Comparison of ENCODE assay signal across 28 cellular contexts in genomic region chr11:61910473-61911123, GRCh38. TPM values are rescaled to one million over a fixed set of nuclear protein-coding genes. Genes with fewer than 3 reads are reported as not detected.
DNase-seq lines count a peak whose midpoint lies in the region; ATAC-seq and TF ChIP-seq lines count a peak whose summit lies in the region.
"Had no signal": no experiment of that assay in that cellular context is flagged by ENCODE, and none has a peak within 500 bp of the region (broad histone marks: within the 10 kb centered on the region; RNA-seq: fewer than 3 reads in every experiment).

No MANE protein-coding gene starts in this region.

- DNase-seq in breast epithelium (ENCODE audit: low spot score in 2 of 2) (no peak), MCF 10A (ENCODE audit: unreplicated experiment) (no peak), foreskin keratinocyte (no peak), uterus (peak in 1 of 2 donors; percentile 47), kidney tubule cell (ENCODE audit: low spot score) (no peak), NCI-H1417 (lab: John Stamatoyannopoulos, UW) (no peak)
- DNase-seq: activated CD4-positive, alpha-beta T cell treated with anti-CD3 and anti-CD28 coated beads for 1 hour; activated CD8-positive, alpha-beta T cell treated with anti-CD3 and anti-CD28 coated beads, Interleukin-2, amount 10 ng/mL, durations not matched to agents 7 days and 5 days; amygdala; foreskin melanocyte; Kasumi-1; kidney glomerular epithelial cell; natural killer cell; NCI-H1092; NCI-H1930; NCI-H345; SIG-M5; stimulated activated CD4-positive, alpha-beta T cell treated with anti-CD3 and anti-CD28 coated beads, Interleukin-4, amount 100 ng/mL, for 1 hour; stimulated activated naive CD4-positive, alpha-beta T cell; T-cell had no signal

- H3K4me3 Mint-ChIP-seq in MCF 10A (ENCODE audit: unreplicated experiment) (no peak overlapping the region), nephron (peak overlapping the region in 2 of 3 experiments; percentile 40 to 57)
- H3K4me3 Mint-ChIP-seq: activated CD8-positive, alpha-beta T cell treated with anti-CD3 and anti-CD28 coated beads, Interleukin-2, amount 10 ng/mL, durations not matched to agents 7 days and 5 days; B cell; natural killer cell; T-cell had no signal

- no peak for ATAC-seq in foreskin keratinocyte
- ATAC-seq in GM18873 (IDR thresholded peaks at IDR 0.05; ENCODE audit: low FRiP score, unreplicated experiment) = no peak
- ATAC-seq: activated CD8-positive, alpha-beta T cell treated with anti-CD3 and anti-CD28 coated beads, Interleukin-2, amount 10 ng/mL, durations not matched to agents 7 days and 5 days; natural killer cell; T-cell had no signal

- POLR2A ChIA-PET in MCF 10A (lab: Yijun Ruan, JAX) = no interaction called here

- intact Hi-C loops in breast epithelium (cut with DNase I; ENCODE audit: low total_unique reads) = no loop called here
- intact Hi-C loops in MCF 10A (cut with micrococcal nuclease) = no loop called here
- intact Hi-C loops in uterus (cut with DNase I; ENCODE audit: low total_unique reads) = no loop called here

- H3K4me1 Mint-ChIP-seq in MCF 10A (ENCODE audit: insufficient read depth, unreplicated experiment) (no peaks in the 10 kb centered on the region), nephron (peaks cover 53% of the 10 kb centered on the region)
- H3K4me1 Mint-ChIP-seq: B cell, T-cell had no signal

- TF ChIP-seq CTCF in breast epithelium (IDR thresholded peaks at IDR 0.05) = no peak
- no peak for TF ChIP-seq CTCF in MCF 10A (IDR thresholded peaks at IDR 0.05; ENCODE audit: unreplicated experiment)
- peak; percentile 32 for TF ChIP-seq CTCF in foreskin keratinocyte (conservative IDR thresholded peaks at IDR 0.05)
- no peak for TF ChIP-seq CTCF in nephron (IDR thresholded peaks at IDR 0.05; ENCODE audit: unreplicated experiment in 3 of 3)
- TF ChIP-seq CTCF in uterus (IDR thresholded peaks at IDR 0.05) = no peak

- no peaks in the 10 kb centered on the region for H3K27me3 ChIP-seq in breast epithelium
- H3K27me3 ChIP-seq in foreskin keratinocyte = peaks cover 8% of the 10 kb centered on the region
- no peaks in the 10 kb centered on the region for H3K27me3 ChIP-seq in uterus
- H3K27me3 ChIP-seq: cardiac muscle cell, dorsolateral prefrontal cortex, tibial artery had no signal

- H3K36me3 ChIP-seq in breast epithelium (no peaks in the 10 kb centered on the region), uterus (no peaks in the 10 kb centered on the region)
- H3K36me3 ChIP-seq: cardiac muscle cell had no signal

- H3K27me3 Mint-ChIP-seq in MCF 10A (ENCODE audit: insufficient read depth, unreplicated experiment) (no peaks in the 10 kb centered on the region), nephron (ENCODE audit: low read depth) (peaks cover 4% of the 10 kb centered on the region)

- H3K4me3 ChIP-seq in breast epithelium (peak overlapping the region in 1 of 3 donors; percentile 33), uterus (no peak overlapping the region)
- H3K4me3 ChIP-seq: cardiac muscle cell, dorsolateral prefrontal cortex, smooth muscle cell, tibial artery had no signal

- H3K27ac ChIP-seq in breast epithelium (peak overlapping the region; percentile 33 to 85), foreskin keratinocyte (no peak overlapping the region), uterus (peak overlapping the region; percentile 66 to 70)
- H3K27ac ChIP-seq: cardiac muscle cell, tibial artery had no signal

- H3K27ac Mint-ChIP-seq in MCF 10A (ENCODE audit: low read depth, unreplicated experiment) (no peak overlapping the region), nephron (peak overlapping the region; percentile 89 to 94 (median 91))
- H3K27ac Mint-ChIP-seq: activated CD8-positive, alpha-beta T cell treated with anti-CD3 and anti-CD28 coated beads, Interleukin-2, amount 10 ng/mL, durations not matched to agents 7 days and 5 days; B cell; natural killer cell; T-cell had no signal

- H3K9me3 ChIP-seq in breast epithelium (no peaks in the 10 kb centered on the region), uterus (no peaks in the 10 kb centered on the region)
- H3K9me3 ChIP-seq: tibial artery had no signal

- H3K4me1 ChIP-seq in breast epithelium (no peaks in the 10 kb centered on the region), foreskin keratinocyte (no peaks in the 10 kb centered on the region), uterus (peaks cover 0 to 10% of the 10 kb centered on the region in 2 donors)

- BruUV-seq in MCF 10A (replicated peaks; lab: Mats Ljungman, UMichigan) = no TSS peak

- no peaks in the 10 kb centered on the region for H3K9me3 Mint-ChIP-seq in MCF 10A (ENCODE audit: unreplicated experiment)
- no peaks in the 10 kb centered on the region for H3K9me3 Mint-ChIP-seq in nephron
- H3K9me3 Mint-ChIP-seq: natural killer cell, T-cell had no signal

- H3K36me3 Mint-ChIP-seq in MCF 10A (ENCODE audit: insufficient read depth, unreplicated experiment) = peaks cover 4% of the 10 kb centered on the region
- H3K36me3 Mint-ChIP-seq in nephron (ENCODE audit: low read depth) = peaks cover 3% of the 10 kb centered on the region
- H3K36me3 Mint-ChIP-seq: natural killer cell, T-cell had no signal

- TF ChIP-seq POLR2A in breast epithelium (IDR thresholded peaks at IDR 0.05) = no peak
- TF ChIP-seq POLR2A in uterus (IDR thresholded peaks at IDR 0.05) = no peak

- CTCF ChIA-PET in MCF 10A (lab: Yijun Ruan, JAX) = interaction anchor here (0.6 to 4.0 kb wide), 5 partner anchors 12 to 151 kb away, joined by 3 to 42 read pairs (median 3); no protein-coding TSS in a partner anchor

RNA-seq across cellular contexts. Expression of gene RAB3IL1, which starts 6.8 kb away (rescaled TPM):
- total RNA-seq in breast epithelium (10 to 100 TPM; 11.7 to 27.9 (median 22.6) TPM), MCF 10A (2022) (2.3 and 4.5 TPM in 2 replicates), foreskin keratinocyte (0.31 and 0.35 TPM in 2 replicates), uterus (10 to 100 TPM; 12.6 to 60.3 (median 26.8) TPM)
- polyA plus RNA-seq in foreskin keratinocyte = 0.52 and 0.55 TPM in 2 replicates
- total RNA-seq: activated CD8-positive, alpha-beta T cell treated with anti-CD3 and anti-CD28 coated beads, Interleukin-2, amount 10 ng/mL, durations not matched to agents 7 days and 5 days; B cell; natural killer cell had no signal

RNA-seq across cellular contexts. Expression of gene FADS3, which starts 19.3 kb away (rescaled TPM):
- total RNA-seq in breast epithelium = 100 to 1,000 TPM in 2 of 3 donors, 10 to 100 TPM in 1; 38.8 to 156 (median 112) TPM
- total RNA-seq in MCF 10A (2022) = 145 and 184 TPM in 2 replicates
- total RNA-seq in foreskin keratinocyte = 7.1 and 7.9 TPM in 2 replicates
- polyA plus RNA-seq in foreskin keratinocyte = 8.0 and 8.8 TPM in 2 replicates
- total RNA-seq in uterus = 10 to 100 TPM; 18.2 to 74.6 (median 32.0) TPM

RNA-seq across cellular contexts. Expression of gene BEST1, which starts 39.6 kb away (rescaled TPM):
- total RNA-seq in breast epithelium (10 to 100 TPM in 1 of 3 donors, 1 to 10 TPM in 2; 3.7 to 10.1 (median 5.9) TPM), MCF 10A (2022) (2.5 and 3.2 TPM in 2 replicates), foreskin keratinocyte (0.07 and 0.10 TPM in 2 replicates), uterus (10 to 100 TPM in 1 of 4 donors, 1 to 10 TPM in 3; 3.3 to 11.1 (median 3.9) TPM)
- 0.25 TPM in 2 replicates for polyA plus RNA-seq in foreskin keratinocyte
- total RNA-seq: activated CD8-positive, alpha-beta T cell treated with anti-CD3 and anti-CD28 coated beads, Interleukin-2, amount 10 ng/mL, durations not matched to agents 7 days and 5 days; Daoy had no signal

RNA-seq across cellular contexts. Expression of gene FTH1, which starts 56.8 kb away (rescaled TPM):
- total RNA-seq in breast epithelium (1,000 to 10,000 TPM; 2,151 to 6,439 (median 3,491) TPM), MCF 10A (2022) (8,367 and 15,492 TPM in 2 replicates), foreskin keratinocyte (845 and 1,177 TPM in 2 replicates), uterus (1,000 to 10,000 TPM in 3 of 4 donors, 100 to 1,000 TPM in 1; 402 to 1,927 (median 1,615) TPM)
- polyA plus RNA-seq in foreskin keratinocyte = 2,804 and 3,960 TPM in 2 replicates
